7 cellular contexts compared by ENCODE assay signal in the genomic region with DNA sequence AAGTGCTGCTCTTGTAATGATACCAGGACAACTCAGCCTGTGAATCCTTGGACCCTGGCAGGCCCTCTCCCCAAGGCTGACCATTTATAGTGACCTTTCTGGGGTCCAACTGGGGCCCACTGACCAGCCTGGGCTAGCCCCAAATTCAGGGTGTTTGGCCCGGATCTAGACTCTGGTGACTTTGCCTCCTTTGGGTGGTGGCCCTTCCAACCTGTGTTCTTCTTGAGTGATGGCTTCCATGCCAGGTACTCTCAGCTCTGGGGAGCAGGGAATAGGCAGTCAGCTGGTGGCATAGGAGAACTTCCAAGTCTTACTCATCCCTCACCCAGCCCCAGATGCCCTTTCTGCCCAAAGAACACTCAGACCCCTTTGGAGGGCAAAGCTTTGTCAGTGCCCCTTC. TPM values are rescaled to one million over a fixed set of nuclear protein-coding genes. Genes with fewer than 3 reads are reported as not detected.
"Had no signal": no experiment of that assay in that cellular context is flagged by ENCODE, and none has a peak within 500 bp of the region (broad histone marks: within the 10 kb centered on the region; RNA-seq: fewer than 3 reads in every experiment).

No MANE protein-coding gene starts in this region.

- H3K9me3 Mint-ChIP-seq: GM23338, H9, IgD-negative memory B cell had no signal

- H3K36me3 Mint-ChIP-seq: IgD-negative memory B cell had no signal

- ATAC-seq: GM23338, HepG2 had no signal

- H3K27ac ChIP-seq: HL-60 had no signal

- H3K27ac Mint-ChIP-seq: GM23338, H9, IgD-negative memory B cell had no signal

- H3K4me1 Mint-ChIP-seq: GM23338, H9 had no signal

- H3K4me3 Mint-ChIP-seq: GM23338, H9, IgD-negative memory B cell had no signal

- H3K4me3 ChIP-seq: GM23338 had no signal

- DNase-seq: H9, HCEC 1CT had no signal

RNA-seq across cellular contexts. Expression of a gene that starts 10.3 kb away (rescaled TPM):
- total RNA-seq: GM23338, H1, H9, HepG2 had no signal
- polyA plus RNA-seq: GM23338, H1, HepG2 had no signal
